ENCODE assay signal across 22 cellular contexts in genomic region chr2:231258696-231259095, GRCh38.
"Had no signal": no experiment of that assay in that cellular context is flagged by ENCODE, and none has a peak within 500 bp of the region (broad histone marks: within the 10 kb centered on the region; RNA-seq: fewer than 3 reads in every experiment).

No MANE protein-coding gene starts in this region.

- H3K4me1 ChIP-seq: heart left ventricle, left ventricle myocardium inferior, suprapubic skin, thyroid gland, upper lobe of left lung, uterus had no signal

- H3K4me3 ChIP-seq: dorsolateral prefrontal cortex, heart left ventricle, left ventricle myocardium inferior, lung, ovary, suprapubic skin, thyroid gland, upper lobe of left lung, uterus had no signal

- DNase-seq: cortex of kidney; dorsolateral prefrontal cortex; effector memory CD4-positive, alpha-beta T cell; heart left ventricle; hypothalamus; islet precursor cell; left ventricle myocardium inferior; mesenchymal stem cell; ovary; right cardiac atrium; stimulated activated CD4-positive, alpha-beta T cell treated with anti-CD3 and anti-CD28 coated beads, Interleukin-4, amount 100 ng/mL, for 1 hour; stimulated activated CD8-positive, alpha-beta memory T cell treated with anti-CD3 and anti-CD28 coated beads, Interleukin-4, amount 100 ng/mL, for 48 hours; stimulated activated naive CD8-positive, alpha-beta T cell treated with anti-CD3 and anti-CD28 coated beads, Interleukin-15, Interleukin-2, amounts not matched to agents 100 U/mL and 50 U/mL, for 24 hours; thyroid gland; upper lobe of left lung; uterus had no signal

- ATAC-seq: esophagus mucosa, heart left ventricle, right cardiac atrium had no signal

- H3K4me1 Mint-ChIP-seq: neural crest cell had no signal

- H3K27me3 ChIP-seq: dorsolateral prefrontal cortex, heart left ventricle, ovary, suprapubic skin, thyroid gland, upper lobe of left lung, uterus had no signal

- H3K36me3 ChIP-seq: ovary, uterus had no signal

- H3K9me3 ChIP-seq: heart left ventricle, left ventricle myocardium inferior, ovary, suprapubic skin, thyroid gland, upper lobe of left lung, uterus had no signal

- H3K27me3 Mint-ChIP-seq: naive thymus-derived CD8-positive, alpha-beta T cell had no signal

- H3K27ac ChIP-seq: dorsolateral prefrontal cortex, heart left ventricle, left ventricle myocardium inferior, ovary, suprapubic skin, thyroid gland, upper lobe of left lung, uterus had no signal

- H3K36me3 Mint-ChIP-seq: stimulated activated effector memory CD8-positive, alpha-beta T cell treated with anti-CD3 and anti-CD28 coated beads, Interleukin-12 subunit alpha, Interleukin-12 subunit beta, amount 100 ng/mL, for 72 hours had no signal

- H3K4me3 Mint-ChIP-seq: neural crest cell; stimulated activated effector memory CD8-positive, alpha-beta T cell treated with anti-CD3 and anti-CD28 coated beads, Interleukin-12 subunit alpha, Interleukin-12 subunit beta, amount 100 ng/mL, for 72 hours had no signal

- H3K9me3 Mint-ChIP-seq: naive thymus-derived CD8-positive, alpha-beta T cell; neural crest cell; stimulated activated effector memory CD8-positive, alpha-beta T cell treated with anti-CD3 and anti-CD28 coated beads, Interleukin-12 subunit alpha, Interleukin-12 subunit beta, amount 100 ng/mL, for 72 hours had no signal
